ENCODE assay signal across 1 cellular context in genomic region chr10:95475827-95476481, GRCh38.
TF ChIP-seq lines count a peak whose summit lies in the region.

No MANE protein-coding gene starts in this region.

TF ChIP-seq in HepG2, 621 proteins besides CTCF, POLR2A, EP300 and RAD21 (continued from another document):
- TF ChIP-seq FOXP4 (CRISPR knock-in tag; IDR thresholded peaks at IDR 0.05): peak; percentile 90
- no peak for TF ChIP-seq ISX (CRISPR knock-in tag; conservative IDR thresholded peaks at IDR 0.05)
- TF ChIP-seq STAG1 (CRISPR knock-in tag; IDR thresholded peaks at IDR 0.05): 0 out of 2 replicates have a peak, but pooled peaks have one; percentile 22
- no peak for TF ChIP-seq ZNF549 (CRISPR knock-in tag; IDR thresholded peaks at IDR 0.05)
- TF ChIP-seq, protein P1, sequence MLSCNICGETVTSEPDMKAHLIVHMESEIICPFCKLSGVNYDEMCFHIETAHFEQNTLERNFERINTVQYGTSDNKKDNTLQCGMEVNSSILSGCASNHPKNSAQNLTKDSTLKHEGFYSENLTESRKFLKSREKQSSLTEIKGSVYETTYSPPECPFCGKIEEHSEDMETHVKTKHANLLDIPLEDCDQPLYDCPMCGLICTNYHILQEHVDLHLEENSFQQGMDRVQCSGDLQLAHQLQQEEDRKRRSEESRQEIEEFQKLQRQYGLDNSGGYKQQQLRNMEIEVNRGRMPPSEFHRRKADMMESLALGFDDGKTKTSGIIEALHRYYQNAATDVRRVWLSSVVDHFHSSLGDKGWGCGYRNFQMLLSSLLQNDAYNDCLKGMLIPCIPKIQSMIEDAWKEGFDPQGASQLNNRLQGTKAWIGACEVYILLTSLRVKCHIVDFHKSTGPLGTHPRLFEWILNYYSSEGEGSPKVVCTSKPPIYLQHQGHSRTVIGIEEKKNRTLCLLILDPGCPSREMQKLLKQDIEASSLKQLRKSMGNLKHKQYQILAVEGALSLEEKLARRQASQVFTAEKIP (CRISPR knock-in tag; IDR thresholded peaks at IDR 0.05; ENCODE audit: borderline replicate concordance): no peak
- no peak for TF ChIP-seq ZSCAN22 (CRISPR knock-in tag; IDR thresholded peaks at IDR 0.05)
- no peak; the same call in 1 of the 2 replicates for TF ChIP-seq ZNF12 (CRISPR knock-in tag; IDR thresholded peaks at IDR 0.05)
- TF ChIP-seq ZNF382 (CRISPR knock-in tag; IDR thresholded peaks at IDR 0.05; ENCODE audit: borderline replicate concordance): no peak
- TF ChIP-seq, protein P2, sequence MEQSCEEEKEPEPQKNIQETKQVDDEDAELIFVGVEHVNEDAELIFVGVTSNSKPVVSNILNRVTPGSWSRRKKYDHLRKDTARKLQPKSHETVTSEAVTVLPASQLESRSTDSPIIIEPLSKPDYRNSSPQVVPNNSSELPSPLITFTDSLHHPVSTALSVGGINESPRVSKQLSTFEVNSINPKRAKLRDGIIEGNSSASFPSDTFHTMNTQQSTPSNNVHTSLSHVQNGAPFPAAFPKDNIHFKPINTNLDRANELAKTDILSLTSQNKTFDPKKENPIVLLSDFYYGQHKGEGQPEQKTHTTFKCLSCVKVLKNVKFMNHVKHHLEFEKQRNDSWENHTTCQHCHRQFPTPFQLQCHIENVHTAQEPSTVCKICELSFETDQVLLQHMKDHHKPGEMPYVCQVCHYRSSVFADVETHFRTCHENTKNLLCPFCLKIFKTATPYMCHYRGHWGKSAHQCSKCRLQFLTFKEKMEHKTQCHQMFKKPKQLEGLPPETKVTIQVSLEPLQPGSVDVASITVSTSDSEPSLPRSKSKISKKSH (CRISPR knock-in tag; IDR thresholded peaks at IDR 0.05; ENCODE audit: borderline replicate concordance): no peak
- peak; percentile 61 for TF ChIP-seq FOSL2 (CRISPR knock-in tag; IDR thresholded peaks at IDR 0.05)
- TF ChIP-seq FOXK2 (IDR thresholded peaks at IDR 0.05): no peak
- no peak; the same call in 1 of the 2 replicates for TF ChIP-seq ARID4A (CRISPR knock-in tag; IDR thresholded peaks at IDR 0.05; ENCODE audit: borderline replicate concordance)
- peak; percentile 34; the same call in 1 of the 2 replicates for TF ChIP-seq ATF6 (CRISPR knock-in tag; conservative IDR thresholded peaks at IDR 0.05)
- TF ChIP-seq ZFP36L1 (CRISPR knock-in tag; IDR thresholded peaks at IDR 0.05): no peak; the same call in 1 of the 2 replicates
- 0 out of 2 replicates have a peak, but pooled peaks have one; percentile 7 for TF ChIP-seq ELF4 (CRISPR knock-in tag; IDR thresholded peaks at IDR 0.05; ENCODE audit: borderline replicate concordance)
- TF ChIP-seq ZNF605 (CRISPR knock-in tag; IDR thresholded peaks at IDR 0.05): peak; percentile 50; the same call in 1 of the 2 replicates
- TF ChIP-seq, protein P3, sequence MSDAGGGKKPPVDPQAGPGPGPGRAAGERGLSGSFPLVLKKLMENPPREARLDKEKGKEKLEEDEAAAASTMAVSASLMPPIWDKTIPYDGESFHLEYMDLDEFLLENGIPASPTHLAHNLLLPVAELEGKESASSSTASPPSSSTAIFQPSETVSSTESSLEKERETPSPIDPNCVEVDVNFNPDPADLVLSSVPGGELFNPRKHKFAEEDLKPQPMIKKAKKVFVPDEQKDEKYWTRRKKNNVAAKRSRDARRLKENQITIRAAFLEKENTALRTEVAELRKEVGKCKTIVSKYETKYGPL (CRISPR knock-in tag; IDR thresholded peaks at IDR 0.05): no peak
- TF ChIP-seq ZNF180 (CRISPR knock-in tag; IDR thresholded peaks at IDR 0.05; ENCODE audit: borderline replicate concordance, low read depth): no peak
- TF ChIP-seq, protein P4, sequence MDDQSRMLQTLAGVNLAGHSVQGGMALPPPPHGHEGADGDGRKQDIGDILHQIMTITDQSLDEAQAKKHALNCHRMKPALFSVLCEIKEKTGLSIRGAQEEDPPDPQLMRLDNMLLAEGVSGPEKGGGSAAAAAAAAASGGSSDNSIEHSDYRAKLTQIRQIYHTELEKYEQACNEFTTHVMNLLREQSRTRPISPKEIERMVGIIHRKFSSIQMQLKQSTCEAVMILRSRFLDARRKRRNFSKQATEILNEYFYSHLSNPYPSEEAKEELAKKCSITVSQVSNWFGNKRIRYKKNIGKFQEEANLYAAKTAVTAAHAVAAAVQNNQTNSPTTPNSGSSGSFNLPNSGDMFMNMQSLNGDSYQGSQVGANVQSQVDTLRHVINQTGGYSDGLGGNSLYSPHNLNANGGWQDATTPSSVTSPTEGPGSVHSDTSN (CRISPR knock-in tag; IDR thresholded peaks at IDR 0.05; ENCODE audit: borderline replicate concordance): no peak
- no peak for TF ChIP-seq HES4 (CRISPR knock-in tag; IDR thresholded peaks at IDR 0.05; ENCODE audit: borderline replicate concordance)
- peak; percentile 32; the same call in 1 of the 2 replicates for TF ChIP-seq KLF6 (CRISPR knock-in tag; IDR thresholded peaks at IDR 0.05)
- TF ChIP-seq ZNF547 (CRISPR knock-in tag; IDR thresholded peaks at IDR 0.05): no peak
- TF ChIP-seq SMC3 (IDR thresholded peaks at IDR 0.05; ENCODE audit: low read length): peak; percentile 1; the same call in 1 of the 2 replicates
- no peak for TF ChIP-seq MYNN (CRISPR knock-in tag; IDR thresholded peaks at IDR 0.05; ENCODE audit: low read depth)
- no peak for TF ChIP-seq HNRNPK (IDR thresholded peaks at IDR 0.05; ENCODE audit: low read depth, low read length, poor library complexity, severe bottlenecking)
- TF ChIP-seq ZNF772 (CRISPR knock-in tag; IDR thresholded peaks at IDR 0.05): no peak
- TF ChIP-seq, protein P5, sequence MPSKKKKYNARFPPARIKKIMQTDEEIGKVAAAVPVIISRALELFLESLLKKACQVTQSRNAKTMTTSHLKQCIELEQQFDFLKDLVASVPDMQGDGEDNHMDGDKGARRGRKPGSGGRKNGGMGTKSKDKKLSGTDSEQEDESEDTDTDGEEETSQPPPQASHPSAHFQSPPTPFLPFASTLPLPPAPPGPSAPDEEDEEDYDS (CRISPR knock-in tag; IDR thresholded peaks at IDR 0.05): peak; percentile 61; the same call in 1 of the 2 replicates
